In genomic region chr3:7897643-7898042, GRCh38 we compare ENCODE assay signal across 17 cellular contexts.
"Had no signal": no experiment of that assay in that cellular context is flagged by ENCODE, and none has a peak within 500 bp of the region (broad histone marks: within the 10 kb centered on the region; RNA-seq: fewer than 3 reads in every experiment).

No MANE protein-coding gene starts in this region.

- H3K36me3 ChIP-seq: esophagus muscularis mucosa, gastroesophageal sphincter, ovary, right lobe of liver, thyroid gland had no signal

- H3K27ac ChIP-seq: coronary artery, esophagus muscularis mucosa, gastroesophageal sphincter, ovary, right lobe of liver, thyroid gland had no signal

- H3K27me3 Mint-ChIP-seq: progenitor cell of endocrine pancreas; stimulated activated naive B cell treated with anti-CD40 and anti-IgM and Interleukin-4, amounts not matched to agents 10 μg/mL and 1 μg/mL and 100 μg/mL, for 72 hours; stimulated activated naive CD8-positive, alpha-beta T cell treated with anti-CD3 and anti-CD28 coated beads, Interleukin-15, amount 100 ng/mL, for 72 hours; type B pancreatic cell had no signal

- H3K27me3 ChIP-seq: esophagus muscularis mucosa, gastroesophageal sphincter, ovary, right lobe of liver, thyroid gland had no signal

- H3K4me3 Mint-ChIP-seq: natural killer cell; neural crest cell; stimulated activated naive B cell treated with anti-CD40 and anti-IgM and Interleukin-4, amounts not matched to agents 10 μg/mL and 1 μg/mL and 100 μg/mL, for 72 hours; stimulated activated naive CD8-positive, alpha-beta T cell treated with anti-CD3 and anti-CD28 coated beads, Interleukin-15, amount 100 ng/mL, for 72 hours; type B pancreatic cell had no signal

- DNase-seq: effector CD8-positive, alpha-beta T cell; left colon; natural killer cell; ovary; right lobe of liver; stimulated activated CD4-positive, alpha-beta T cell treated with anti-CD3 and anti-CD28 coated beads, Interleukin-15, amount 100 ng/mL, for 24 hours; stimulated activated CD4-positive, alpha-beta T cell treated with anti-CD3 and anti-CD28 coated beads, Interleukin-1b, Interleukin-23, amount 100 ng/mL, for 48 hours; stimulated activated CD4-positive, alpha-beta T cell treated with anti-CD3 and anti-CD28 coated beads, Interleukin-4, amount 100 ng/mL, for 24 hours; stimulated activated naive B cell treated with anti-CD40 and anti-IgM and Interleukin-4, amounts not matched to agents 10 μg/mL and 1 μg/mL and 100 μg/mL, for 72 hours; stimulated activated naive CD8-positive, alpha-beta T cell treated with anti-CD3 and anti-CD28 coated beads, Interleukin-15, amount 100 ng/mL, for 72 hours; thyroid gland had no signal

- H3K9me3 ChIP-seq: esophagus muscularis mucosa, ovary, right lobe of liver, thyroid gland had no signal

- H3K36me3 Mint-ChIP-seq: natural killer cell; stimulated activated naive B cell treated with anti-CD40 and anti-IgM and Interleukin-4, amounts not matched to agents 10 μg/mL and 1 μg/mL and 100 μg/mL, for 72 hours; type B pancreatic cell had no signal

- H3K9me3 Mint-ChIP-seq: type B pancreatic cell had no signal

- H3K4me1 Mint-ChIP-seq: natural killer cell; stimulated activated naive B cell treated with anti-CD40 and anti-IgM and Interleukin-4, amounts not matched to agents 10 μg/mL and 1 μg/mL and 100 μg/mL, for 72 hours; stimulated activated naive CD8-positive, alpha-beta T cell treated with anti-CD3 and anti-CD28 coated beads, Interleukin-15, amount 100 ng/mL, for 72 hours had no signal

- H3K4me1 ChIP-seq: esophagus muscularis mucosa, gastroesophageal sphincter, right lobe of liver, thyroid gland had no signal

- H3K27ac Mint-ChIP-seq: natural killer cell; progenitor cell of endocrine pancreas; stimulated activated naive B cell treated with anti-CD40 and anti-IgM and Interleukin-4, amounts not matched to agents 10 μg/mL and 1 μg/mL and 100 μg/mL, for 72 hours; stimulated activated naive CD8-positive, alpha-beta T cell treated with anti-CD3 and anti-CD28 coated beads, Interleukin-15, amount 100 ng/mL, for 72 hours; type B pancreatic cell had no signal

- H3K4me3 ChIP-seq: coronary artery, esophagus muscularis mucosa, gastroesophageal sphincter, ovary, right lobe of liver, thyroid gland had no signal
